Comparison of ENCODE assay signal across 8 cellular contexts in the genomic region with DNA sequence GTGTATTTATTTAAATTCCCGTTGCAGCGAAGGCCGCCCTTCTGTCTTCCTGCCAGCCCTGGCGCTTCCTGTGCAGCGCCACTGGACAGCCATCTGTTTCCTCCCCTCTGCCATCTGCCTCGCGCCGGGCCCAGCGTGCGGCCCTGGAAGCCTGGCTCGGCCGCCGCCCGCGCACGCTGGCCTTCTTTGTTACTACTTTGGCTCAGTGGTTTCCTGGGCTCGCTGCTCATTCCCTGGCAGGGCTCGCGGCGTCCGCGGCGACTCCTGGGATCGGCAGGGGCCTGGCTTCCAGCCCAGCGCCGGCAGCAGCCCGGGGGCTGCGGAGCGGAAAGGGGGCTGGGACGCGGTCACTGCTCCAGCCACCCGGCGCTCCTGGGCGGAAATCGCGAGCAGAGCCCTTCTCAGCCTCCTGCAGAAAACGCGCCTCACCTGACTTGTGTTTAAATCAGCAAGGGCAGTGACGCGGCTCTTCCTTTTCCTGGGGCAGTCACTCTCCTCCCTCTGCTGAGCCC. TPM values are rescaled to one million over a fixed set of nuclear protein-coding genes. Genes with fewer than 3 reads are reported as not detected.
DNase-seq lines count a peak whose midpoint lies in the region; TF ChIP-seq lines count a peak whose summit lies in the region.

No MANE protein-coding gene starts in this region.

- H3F3A ChIP-seq in GM23248 (ENCODE audit: insufficient read depth): peaks cover 5% of the 10 kb centered on the region; the same call in 1 of the 2 replicates

- peak overlapping the region; percentile 71 for H3K4me3 ChIP-seq in GM23248
- H3K4me3 ChIP-seq in astrocyte of the cerebellum (ENCODE audit: low read depth, low read length): peak overlapping the region; percentile 32

- H3K9me2 ChIP-seq in GM23248 (ENCODE audit: insufficient read depth): no peaks in the 10 kb centered on the region

- H3K27ac ChIP-seq in GM23248: peak overlapping the region; percentile 69

- peaks cover 5% of the 10 kb centered on the region for H3K4me1 ChIP-seq in GM23248 (ENCODE audit: insufficient read depth)

- H4K20me1 ChIP-seq in GM23248 (ENCODE audit: insufficient read depth): no peaks in the 10 kb centered on the region

- peaks cover 33% of the 10 kb centered on the region for H3K4me1 Mint-ChIP-seq in progenitor cell of endocrine pancreas (ENCODE audit: low read depth)

- peak overlapping the region; percentile 60 for H3K4me3 Mint-ChIP-seq in progenitor cell of endocrine pancreas (ENCODE audit: low read depth)

- no peaks in the 10 kb centered on the region for H3K36me3 ChIP-seq in GM23248 (ENCODE audit: low read depth)

- H3K27ac Mint-ChIP-seq in progenitor cell of endocrine pancreas: peak overlapping the region; percentile 97

- H3K9ac ChIP-seq in GM23248: peak overlapping the region; percentile 77

- no peak for TF ChIP-seq CTCF in astrocyte of the cerebellum (IDR thresholded peaks at IDR 0.05; ENCODE audit: low read depth, low read length, missing control alignments)
- TF ChIP-seq CTCF in progenitor cell of endocrine pancreas (IDR thresholded peaks at IDR 0.05; ENCODE audit: unreplicated experiment): no peak

- no peaks in the 10 kb centered on the region for H3K9me3 Mint-ChIP-seq in progenitor cell of endocrine pancreas (ENCODE audit: low read depth)

- in situ Hi-C loops in GM23248 (cut with MboI): no loop called here
- in situ Hi-C loops in astrocyte of the cerebellum (cut with HindIII; ENCODE audit: low sequenced_read_pairs): no loop called here

- 1 to 3% methylated on average over 26 to 31 of the region's 40 CpGs for WGBS in GM23248 (ENCODE audit: low coverage in 1 of 2, low lambda C conversion rate in 2 of 2, missing lambda C conversion rate in 2 of 2), 2 experiments

- H3K9me3 ChIP-seq in GM23248 (ENCODE audit: low read depth): no peaks in the 10 kb centered on the region

- H2AFZ ChIP-seq in GM23248: peak overlapping the region; percentile 87

- no peaks in the 10 kb centered on the region for H3K27me3 ChIP-seq in GM23248 (replicated peaks; ENCODE audit: insufficient read depth)

- H3K79me2 ChIP-seq in GM23248 (ENCODE audit: insufficient read depth): peaks cover 24% of the 10 kb centered on the region

- peak; percentile 70 for DNase-seq in DMS79 treated with DMSO at 0.1 percent for 48 hours (lab: John Stamatoyannopoulos, UW)
- peak; percentile 88 for DNase-seq in GM23248
- peak; percentile 79 for DNase-seq in M059J (ENCODE audit: low read depth)
- peak in 4 of 5 experiments; percentile 30 to 82 (median 49) for DNase-seq in T-helper 2 cell
- peak; percentile 60 for DNase-seq in astrocyte of the cerebellum (ENCODE audit: low read depth)
- peak; percentile 75 for DNase-seq in hepatic stellate cell (ENCODE audit: low spot score)
- peak; percentile 32 for DNase-seq in progenitor cell of endocrine pancreas (ENCODE audit: low spot score, unreplicated experiment)
- no peak for DNase-seq in SIG-M5 (lab: John Stamatoyannopoulos, UW)

- H3K4me2 ChIP-seq in GM23248 (ENCODE audit: unreplicated experiment): peak overlapping the region; percentile 83

- no peaks in the 10 kb centered on the region for H3K27me3 Mint-ChIP-seq in progenitor cell of endocrine pancreas

- H3K36me3 Mint-ChIP-seq in progenitor cell of endocrine pancreas (ENCODE audit: insufficient read depth): peaks cover 3% of the 10 kb centered on the region

RNA-seq across cellular contexts. Expression of gene CMTM7, which starts 9.9 kb away (rescaled TPM):
- total RNA-seq in GM23248 (2014; rRNA removed; shearing (Covaris generic)): 6.3 and 7.1 TPM in 2 replicates
- polyA plus RNA-seq in GM23248 (2016; fragmentation: Nextera tagmentation; extraction: Ambion mirVana): 21.5 and 23.0 TPM in 2 replicates
- total RNA-seq in M059J (2014; rRNA removed; shearing (Covaris generic)): 13.3 and 14.7 TPM in 2 replicates
- 24.6 and 29.6 TPM in 2 replicates for total RNA-seq in progenitor cell of endocrine pancreas
